ENCODE assay signal across 7 cellular contexts in genomic region chr10:126393076-126393475, GRCh38. TPM values are rescaled to one million over a fixed set of nuclear protein-coding genes. Genes with fewer than 3 reads are reported as not detected.
"Had no signal": no experiment of that assay in that cellular context is flagged by ENCODE, and none has a peak within 500 bp of the region (broad histone marks: within the 10 kb centered on the region; RNA-seq: fewer than 3 reads in every experiment).

No MANE protein-coding gene starts in this region.

- H2AFZ ChIP-seq: GM23338 had no signal

- H3K4me2 ChIP-seq: GM23338 had no signal

- H3K4me3 ChIP-seq: GM23338, K562 had no signal

- DNase-seq: H9, HCEC 1CT, KG1 had no signal

- ATAC-seq: GM23338, HepG2, K562 had no signal

- H3K27ac ChIP-seq: HL-60 had no signal

RNA-seq across cellular contexts. Expression of gene ADAM12, which starts 4.8 kb away (rescaled TPM):
- total RNA-seq: HepG2, K562 had no signal
